In the genomic region with DNA sequence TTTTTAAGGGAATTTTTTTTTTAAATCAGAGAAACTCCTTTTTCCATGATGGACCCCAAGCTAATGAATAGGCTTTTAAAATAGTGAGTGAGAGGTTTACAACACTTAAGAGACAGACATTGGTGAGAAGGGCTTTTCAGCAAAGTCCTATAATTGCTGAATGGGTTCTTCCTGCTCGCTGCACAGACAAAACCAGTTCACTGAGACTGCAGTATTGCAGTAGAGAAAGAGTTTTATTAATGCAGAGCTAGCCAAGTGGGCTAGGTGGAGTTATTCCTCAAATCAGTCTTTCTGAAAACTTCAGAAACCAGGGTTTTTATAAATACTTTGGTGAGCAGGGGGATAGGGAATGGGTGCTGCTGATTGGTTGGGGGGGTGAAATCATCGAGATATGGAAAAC, we compare ENCODE assay signal across 22 cellular contexts. TPM values are rescaled to one million over a fixed set of nuclear protein-coding genes. Genes with fewer than 3 reads are reported as not detected.
"Had no signal": no experiment of that assay in that cellular context is flagged by ENCODE, and none has a peak within 500 bp of the region (broad histone marks: within the 10 kb centered on the region; RNA-seq: fewer than 3 reads in every experiment).

No MANE protein-coding gene starts in this region.

- ATAC-seq: gastrocnemius medialis; left cardiac atrium; naive thymus-derived CD4-positive, alpha-beta T cell; stimulated activated effector memory CD8-positive, alpha-beta T cell treated with anti-CD3 and anti-CD28 coated beads, Interleukin-12 subunit alpha, Interleukin-12 subunit beta, amount 100 ng/mL, for 72 hours; stimulated activated naive CD8-positive, alpha-beta T cell treated with anti-CD3 and anti-CD28 coated beads, Interleukin-15, Interleukin-2, amounts not matched to agents 100 U/mL and 50 U/mL, for 24 hours had no signal

- DNase-seq: central memory CD4-positive, alpha-beta T cell; cortex of kidney; dorsolateral prefrontal cortex; effector CD8-positive, alpha-beta T cell; gastrocnemius medialis; immature natural killer cell; left cardiac atrium; left ventricle myocardium inferior; naive thymus-derived CD4-positive, alpha-beta T cell; nephron progenitor cell; posterior cingulate gyrus; stimulated activated CD4-positive, alpha-beta T cell treated with anti-CD3 and anti-CD28 coated beads, Interleukin-4, amount 100 ng/mL, for 1 hour; stimulated activated CD8-positive, alpha-beta memory T cell treated with anti-CD3 and anti-CD28 coated beads, Interleukin-4, amount 100 ng/mL, for 48 hours; stimulated activated naive CD8-positive, alpha-beta T cell treated with anti-CD3 and anti-CD28 coated beads, Interleukin-15, Interleukin-2, amounts not matched to agents 100 U/mL and 50 U/mL, for 24 hours had no signal

- FAIRE-seq: endometrium, keratinocyte had no signal

- H3K36me3 ChIP-seq: esophagus muscularis mucosa, gastrocnemius medialis, left ventricle myocardium inferior, right atrium auricular region, tibial nerve had no signal

- H3K9me3 ChIP-seq: esophagus muscularis mucosa, gastrocnemius medialis had no signal

- H3K27me3 ChIP-seq: esophagus muscularis mucosa, right atrium auricular region, tibial nerve had no signal

- H3K27ac ChIP-seq: epithelial cell of prostate, esophagus muscularis mucosa, left ventricle myocardium inferior, right atrium auricular region had no signal

- H3K4me3 ChIP-seq: dorsolateral prefrontal cortex, esophagus muscularis mucosa, gastrocnemius medialis, left ventricle myocardium inferior, right atrium auricular region, tibial nerve had no signal

RNA-seq across cellular contexts. Expression of gene SLC2A10, which starts 3.2 kb away (rescaled TPM):
- polyA plus RNA-seq: keratinocyte; naive thymus-derived CD4-positive, alpha-beta T cell had no signal

RNA-seq across cellular contexts. Expression of gene SLC13A3, which starts 55.0 kb away (rescaled TPM):
- total RNA-seq: lung microvascular endothelial cell had no signal
- polyA plus RNA-seq: naive thymus-derived CD4-positive, alpha-beta T cell had no signal
